Comparison of ENCODE assay signal across 21 cellular contexts in the genomic region with DNA sequence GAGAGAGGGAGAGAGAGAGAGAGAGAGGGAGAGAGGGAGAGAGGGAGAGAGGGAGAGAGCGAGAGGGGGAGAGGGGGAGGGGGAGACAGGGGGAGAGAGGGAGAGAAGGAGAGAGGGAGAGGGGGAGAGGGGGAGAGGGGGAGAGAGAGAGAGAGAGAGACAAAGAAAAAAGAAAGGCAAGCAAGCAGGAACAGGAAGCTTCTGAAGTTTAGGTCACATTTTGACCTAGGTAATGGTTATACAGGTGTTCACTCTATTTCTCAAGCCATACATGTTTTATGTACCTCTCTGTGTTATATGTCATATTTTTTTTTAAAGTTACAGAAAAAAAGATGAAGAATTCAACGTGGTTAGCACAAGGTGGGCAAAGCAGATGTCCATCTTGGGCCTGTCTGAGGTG.
"Had no signal": no experiment of that assay in that cellular context is flagged by ENCODE, and none has a peak within 500 bp of the region (broad histone marks: within the 10 kb centered on the region; RNA-seq: fewer than 3 reads in every experiment).

No MANE protein-coding gene starts in this region.

- H3K4me3 ChIP-seq: SJSA1, SK-N-MC had no signal

- H3K9me3 ChIP-seq: SJSA1 had no signal

- H3K27me3 ChIP-seq: SJSA1 had no signal

- H3K27ac ChIP-seq: HL-60, SJSA1, SK-N-MC had no signal

- DNase-seq: KBM-7, MV-4-11, NCI-H1048, NCI-H1105, NCI-H1417, NCI-H1436 treated with DMSO at 0.1 percent for 48 hours, NCI-H1694 treated with DMSO at 0.1 percent for 48 hours, NCI-H1930, NCI-H2081, NCI-H2107, NCI-H226, NCI-H446 treated with DMSO at 0.1 percent for 48 hours, NCI-H510A treated with DMSO at 0.1 percent for 48 hours, NCI-H526 treated with DMSO at 0.1 percent for 48 hours, NCI-H774, Right ventricle myocardium superior, RPMI8226, SIG-M5 had no signal
